ENCODE assay signal across 33 cellular contexts in the genomic region with DNA sequence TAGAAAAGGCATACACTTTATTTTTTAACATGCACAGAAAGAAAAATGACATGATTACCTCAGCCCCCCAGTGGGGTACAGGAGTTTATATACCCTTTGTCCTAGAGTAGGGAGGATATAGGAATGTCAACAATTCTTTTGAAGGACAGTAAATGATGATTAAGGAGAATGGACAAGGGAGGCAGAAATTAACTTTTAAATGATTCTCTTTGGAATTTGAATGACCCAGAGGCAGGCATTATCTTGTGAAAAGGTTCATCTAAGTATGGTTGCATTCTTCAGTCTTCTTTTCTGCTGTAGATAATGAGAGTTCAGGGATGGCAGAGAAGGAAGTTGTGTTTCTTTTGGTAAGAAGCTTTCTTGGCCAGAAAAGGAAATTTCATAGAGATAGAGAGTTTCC.
"Had no signal": no experiment of that assay in that cellular context is flagged by ENCODE, and none has a peak within 500 bp of the region (broad histone marks: within the 10 kb centered on the region; RNA-seq: fewer than 3 reads in every experiment).

No MANE protein-coding gene starts in this region.

- H3K27me3 Mint-ChIP-seq: activated CD4-positive, alpha-beta memory T cell treated with anti-CD3 and anti-CD28 coated beads for 36 hours; activated CD4-positive, alpha-beta T cell treated with anti-CD3 and anti-CD28 coated beads for 36 hours; activated naive CD4-positive, alpha-beta T cell treated with anti-CD3 and anti-CD28 coated beads, Interleukin-2, amount 10 ng/mL, durations not matched to agents 7 days and 5 days; activated naive CD8-positive, alpha-beta T cell; activated naive CD8-positive, alpha-beta T cell treated with anti-CD3 and anti-CD28 coated beads, Interleukin-2, amount 50 U/mL, for 24 hours had no signal

- H3K36me3 ChIP-seq: Peyer's patch, SJSA1 had no signal

- H3K27ac Mint-ChIP-seq: activated CD4-positive, alpha-beta memory T cell treated with anti-CD3 and anti-CD28 coated beads for 36 hours; activated CD4-positive, alpha-beta T cell treated with anti-CD3 and anti-CD28 coated beads for 36 hours; activated naive CD4-positive, alpha-beta T cell treated with anti-CD3 and anti-CD28 coated beads, Interleukin-2, amount 10 ng/mL, durations not matched to agents 7 days and 5 days; activated naive CD8-positive, alpha-beta T cell; activated naive CD8-positive, alpha-beta T cell treated with anti-CD3 and anti-CD28 coated beads, Interleukin-2, amount 50 U/mL, for 24 hours; activated T-helper 1 cell treated with anti-CD3 and anti-CD28 coated beads, Interleukin-12 subunit alpha, Interleukin-12 subunit beta, Interleukin-2, Interleukin-4 antibody, amounts not matched to agents 30 ng/mL and 10 ng/mL and 1 ng/mL, durations not matched to agents 14 hours and 24 hours and 36 hours; brain; T-helper 1 cell treated with Interleukin-12 subunit alpha and Interleukin-12 subunit beta and Interleukin-4 antibody, amounts not matched to agents 30 μg/mL and 1 μg/mL, for 36 hours; T-helper 2 cell treated with Interferon-gamma antibody and Interleukin-4, amounts not matched to agents 5 μg/mL and 100 μg/mL, for 36 hours had no signal

- H3K36me3 Mint-ChIP-seq: activated CD4-positive, alpha-beta memory T cell treated with anti-CD3 and anti-CD28 coated beads for 36 hours; activated naive CD4-positive, alpha-beta T cell treated with anti-CD3 and anti-CD28 coated beads, Interleukin-2, amount 10 ng/mL, durations not matched to agents 7 days and 5 days; activated naive CD8-positive, alpha-beta T cell; brain had no signal

- H3K9ac ChIP-seq: SK-N-SH had no signal

- ATAC-seq: activated CD4-positive, alpha-beta T cell treated with anti-CD3 and anti-CD28 coated beads for 36 hours; activated CD4-positive, CD25-positive, alpha-beta regulatory T cell treated with anti-CD3 and anti-CD28 coated beads, Interleukin-2, amount 50 U/mL, for 24 hours; activated naive CD8-positive, alpha-beta T cell treated with anti-CD3 and anti-CD28 coated beads, Interleukin-2, amount 50 U/mL, for 24 hours; activated T-cell treated with anti-CD3 and anti-CD28 coated beads, Interleukin-2, amount 50 U/mL, for 4 hours; PC-3 had no signal

- FAIRE-seq: bronchial epithelial cell, TTC549 had no signal

- H3K4me1 Mint-ChIP-seq: activated CD4-positive, alpha-beta T cell treated with anti-CD3 and anti-CD28 coated beads for 36 hours; activated naive CD4-positive, alpha-beta T cell treated with anti-CD3 and anti-CD28 coated beads, Interleukin-2, amount 10 ng/mL, durations not matched to agents 7 days and 5 days; activated naive CD8-positive, alpha-beta T cell treated with anti-CD3 and anti-CD28 coated beads, Interleukin-2, amount 50 U/mL, for 24 hours; brain had no signal

- H3K9me3 ChIP-seq: Peyer's patch, SJSA1, SK-N-SH had no signal

- H3K27ac ChIP-seq: Peyer's patch, SJSA1 had no signal

- DNase-seq: activated CD4-positive, alpha-beta memory T cell treated with anti-CD3 and anti-CD28 coated beads for 36 hours; activated CD4-positive, alpha-beta T cell treated with anti-CD3 and anti-CD28 coated beads for 36 hours; activated CD4-positive, alpha-beta T cell treated with anti-CD3 and anti-CD28 coated beads, Interleukin-2, amount 50 U/mL, for 1 hour; activated CD8-positive, alpha-beta memory T cell treated with anti-CD3 and anti-CD28 coated beads, Interleukin-2, amount 50 U/mL, for 4 hours; activated naive CD4-positive, alpha-beta T cell treated with anti-CD3 and anti-CD28 coated beads, Interleukin-2, amount 10 ng/mL, durations not matched to agents 7 days and 5 days; activated naive CD8-positive, alpha-beta T cell treated with anti-CD3 and anti-CD28 coated beads, Interleukin-2, amount 50 U/mL, for 24 hours; activated T-cell treated with anti-CD3 and anti-CD28 coated beads for 4 hours; activated T-cell treated with anti-CD3 and anti-CD28 coated beads, Interleukin-2, amount 50 U/mL, for 4 hours; anterior cingulate cortex; caudate nucleus; cerebellar nuclear complex; MM.1S; MV-4-11; NCI-H1092; NCI-H1436 treated with DMSO at 0.1 percent for 48 hours; NCI-H1694 treated with DMSO at 0.1 percent for 48 hours; NCI-H2029; NCI-H345; NCI-H524 treated with DMSO at 0.1 percent for 48 hours; PC-3; Peyer's patch; RPMI8226; SHP77 treated with DMSO at 0.1 percent for 48 hours; SK-N-SH had no signal

- H3K4me3 ChIP-seq: Peyer's patch, SJSA1 had no signal

- H3K4me2 ChIP-seq: SK-N-SH had no signal

- H3K4me1 ChIP-seq: Peyer's patch, SJSA1 had no signal

- H3K4me3 Mint-ChIP-seq: activated CD4-positive, alpha-beta memory T cell treated with anti-CD3 and anti-CD28 coated beads for 36 hours; activated CD4-positive, alpha-beta T cell treated with anti-CD3 and anti-CD28 coated beads for 36 hours; activated naive CD4-positive, alpha-beta T cell treated with anti-CD3 and anti-CD28 coated beads, Interleukin-2, amount 10 ng/mL, durations not matched to agents 7 days and 5 days; activated naive CD8-positive, alpha-beta T cell; activated naive CD8-positive, alpha-beta T cell treated with anti-CD3 and anti-CD28 coated beads, Interleukin-2, amount 50 U/mL, for 24 hours; activated T-cell treated with anti-CD3 and anti-CD28 coated beads, Interleukin-2, amount 50 U/mL, for 4 hours; activated T-helper 1 cell treated with anti-CD3 and anti-CD28 coated beads, Interleukin-12 subunit alpha, Interleukin-12 subunit beta, Interleukin-2, Interleukin-4 antibody, amounts not matched to agents 30 ng/mL and 10 ng/mL and 1 ng/mL, durations not matched to agents 14 hours and 24 hours and 36 hours; brain; T-helper 1 cell treated with Interleukin-12 subunit alpha and Interleukin-12 subunit beta and Interleukin-4 antibody, amounts not matched to agents 30 μg/mL and 1 μg/mL, for 36 hours; T-helper 2 cell treated with Interferon-gamma antibody and Interleukin-4, amounts not matched to agents 5 μg/mL and 100 μg/mL, for 36 hours had no signal

- H3K9me3 Mint-ChIP-seq: brain; T-helper 1 cell treated with Interleukin-12 subunit alpha and Interleukin-12 subunit beta and Interleukin-4 antibody, amounts not matched to agents 30 μg/mL and 1 μg/mL, for 36 hours had no signal

- H3K27me3 ChIP-seq: Peyer's patch, SJSA1 had no signal
